Comparison of ENCODE assay signal across 8 cellular contexts in the genomic region with DNA sequence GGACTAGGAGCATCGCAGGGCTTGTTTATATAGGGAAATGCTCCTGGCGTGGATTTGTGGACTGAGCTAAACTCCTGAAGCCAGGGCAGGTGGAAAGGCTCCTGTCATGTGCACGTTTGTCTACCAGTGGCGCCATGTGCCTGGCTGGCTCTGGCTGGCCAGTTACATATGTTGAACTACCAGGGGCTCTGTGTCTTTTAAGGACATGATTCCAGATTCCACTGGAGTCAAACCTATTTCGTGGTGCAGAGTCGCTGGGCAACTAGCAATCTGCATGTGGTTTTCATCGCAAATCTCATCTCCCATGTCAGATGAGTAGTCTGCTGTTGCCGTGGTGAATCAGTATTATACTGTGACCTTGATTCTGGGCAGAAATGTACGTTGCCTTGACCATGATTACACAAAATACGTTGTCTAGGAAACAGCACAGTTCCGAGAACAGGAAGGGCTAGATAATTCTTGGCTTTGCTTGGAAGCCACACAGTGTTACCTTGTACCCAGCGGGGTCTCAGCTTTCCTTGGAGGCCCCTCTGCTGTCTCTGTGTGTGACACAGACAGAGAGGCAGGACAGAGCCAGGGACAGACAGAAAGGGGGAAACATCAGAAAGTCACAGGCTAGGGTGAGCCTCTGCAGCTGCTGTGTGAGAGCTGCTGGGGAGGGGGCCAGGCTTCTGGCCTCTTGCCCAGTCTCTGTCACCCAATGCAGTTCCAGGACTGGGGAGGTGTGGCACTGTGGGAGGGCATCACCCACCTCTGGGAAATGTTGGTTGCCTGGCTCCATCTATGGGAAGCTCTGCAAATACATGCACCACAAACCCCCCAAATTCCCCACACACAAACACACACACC. TPM values are rescaled to one million over a fixed set of nuclear protein-coding genes. Genes with fewer than 3 reads are reported as not detected.
DNase-seq lines count a peak whose midpoint lies in the region; ATAC-seq and TF ChIP-seq lines count a peak whose summit lies in the region.

No MANE protein-coding gene starts in this region.

- H2AFZ ChIP-seq in smooth muscle cell (ENCODE audit: low read depth), result no peak overlapping the region

- H3K4me2 ChIP-seq in smooth muscle cell, result peak overlapping the region; percentile 57

- peaks cover 0 to 14% of the 10 kb centered on the region in 2 donors for H3K27me3 ChIP-seq in breast epithelium
- peaks cover 9% of the 10 kb centered on the region for H3K27me3 ChIP-seq in WERI-Rb-1 (ENCODE audit: insufficient read depth, low read depth, severe bottlenecking)
- no peaks in the 10 kb centered on the region for H3K27me3 ChIP-seq in smooth muscle cell (ENCODE audit: low read depth)

- H3K9me3 ChIP-seq in breast epithelium (peaks cover 8% of the 10 kb centered on the region in 2 donors), WERI-Rb-1 (ENCODE audit: severe bottlenecking) (peaks cover 7% of the 10 kb centered on the region), smooth muscle cell (replicated peaks; ENCODE audit: low read depth) (no peaks in the 10 kb centered on the region)

- 59% methylated on average over 12 of the region's 12 CpGs for WGBS in smooth muscle cell (ENCODE audit: low lambda C conversion rate)

- H3K4me1 Mint-ChIP-seq in MCF 10A (ENCODE audit: insufficient read depth, unreplicated experiment), result no peaks in the 10 kb centered on the region

- H3K36me3 ChIP-seq in breast epithelium (no peaks in the 10 kb centered on the region), WERI-Rb-1 (no peaks in the 10 kb centered on the region), smooth muscle cell (ENCODE audit: low read depth) (no peaks in the 10 kb centered on the region)

- H4K20me1 ChIP-seq in smooth muscle cell (ENCODE audit: low read depth), result no peaks in the 10 kb centered on the region

- POLR2A ChIA-PET in MCF 10A (lab: Yijun Ruan, JAX), result no interaction called here

- H3K79me2 ChIP-seq in smooth muscle cell (ENCODE audit: low read depth), result no peaks in the 10 kb centered on the region

- no peaks in the 10 kb centered on the region for H3K9me3 Mint-ChIP-seq in MCF 10A (ENCODE audit: unreplicated experiment)

- H3K27me3 Mint-ChIP-seq in MCF 10A (ENCODE audit: insufficient read depth, unreplicated experiment), result no peaks in the 10 kb centered on the region

- BruUV-seq in MCF 10A (replicated peaks; lab: Mats Ljungman, UMichigan), result no TSS peak

- CTCF ChIA-PET in MCF 10A (lab: Yijun Ruan, JAX), result interaction anchor here (0.6 to 1.1 kb wide), 5 partner anchors 9 to 565 kb away, joined by 3 to 5 read pairs (median 4); no protein-coding TSS in a partner anchor

- no peaks in the 10 kb centered on the region for H3K36me3 Mint-ChIP-seq in MCF 10A (ENCODE audit: insufficient read depth, unreplicated experiment)

- no peaks in the 10 kb centered on the region for H3K4me1 ChIP-seq in breast epithelium
- no peaks in the 10 kb centered on the region for H3K4me1 ChIP-seq in smooth muscle cell (ENCODE audit: low read depth)

- intact Hi-C loops in MCF 10A (cut with micrococcal nuclease) (no loop called here), breast epithelium (cut with DNase I; ENCODE audit: low total_unique reads) (no loop called here)

- no peak overlapping the region for H3K27ac Mint-ChIP-seq in MCF 10A (ENCODE audit: low read depth, unreplicated experiment)

- H3K9ac ChIP-seq in smooth muscle cell (ENCODE audit: low read depth), result peak overlapping the region; percentile 82

- no peak for TF ChIP-seq POLR2A in breast epithelium (IDR thresholded peaks at IDR 0.05)

- H3K27ac ChIP-seq in breast epithelium (peak overlapping the region in 1 of 2 donors; percentile 4), WERI-Rb-1 (no peak overlapping the region), smooth muscle cell (ENCODE audit: low read depth) (peak overlapping the region; percentile 95)

- H3K4me3 Mint-ChIP-seq in MCF 10A (ENCODE audit: unreplicated experiment), result no peak overlapping the region

- DNase-seq in MCF 10A (ENCODE audit: unreplicated experiment) (peak; percentile 37), breast epithelium (ENCODE audit: low spot score in 2 of 2) (no peak), NCI-H1436 (lab: John Stamatoyannopoulos, UW) (peak; percentile 84), WERI-Rb-1 (peak; percentile 66), glomerular endothelial cell (ENCODE audit: extremely low read depth, low read depth, low spot score) (peak; percentile 23), smooth muscle cell (lab: John Stamatoyannopoulos, UW; ENCODE audit: unreplicated experiment) (peak; percentile 16)

- ATAC-seq in HG02678 (IDR thresholded peaks at IDR 0.05; ENCODE audit: unreplicated experiment), result no peak
- ATAC-seq in HG02759 (IDR thresholded peaks at IDR 0.05; ENCODE audit: unreplicated experiment), result no peak

- no peaks in the 10 kb centered on the region for H3F3A ChIP-seq in smooth muscle cell (ENCODE audit: low read depth)

- TF ChIP-seq CTCF in MCF 10A (IDR thresholded peaks at IDR 0.05; ENCODE audit: unreplicated experiment) (no peak), breast epithelium (IDR thresholded peaks at IDR 0.05) (no peak), WERI-Rb-1 (IDR thresholded peaks at IDR 0.05; ENCODE audit: low read depth, low read length) (peak; percentile 65), smooth muscle cell (IDR thresholded peaks at IDR 0.05; ENCODE audit: borderline replicate concordance, insufficient read depth, poor library complexity, severe bottlenecking) (no peak)

- H3K4me3 ChIP-seq in breast epithelium, result no peak overlapping the region
- H3K4me3 ChIP-seq in WERI-Rb-1 (ENCODE audit: low read depth, low read length), result no peak overlapping the region
- H3K4me3 ChIP-seq in smooth muscle cell, result no peak overlapping the region

RNA-seq across cellular contexts. Expression of a gene that starts 19.2 kb away (rescaled TPM):
- total RNA-seq in MCF 10A (2022), result not detected in 2 replicates
- total RNA-seq in breast epithelium, result not detected
- not detected in 2 replicates for total RNA-seq in glomerular endothelial cell
- total RNA-seq in smooth muscle cell, result not detected in 2 replicates
- not detected in 2 replicates for polyA plus RNA-seq in smooth muscle cell

RNA-seq across cellular contexts. Expression of a gene that starts 29.4 kb away (rescaled TPM):
- not detected in 2 replicates for total RNA-seq in MCF 10A (2022)
- 1 to 10 TPM in 2 of 3 donors, under 1 TPM in 1; 0.29 to 1.6 (median 1.3) TPM for total RNA-seq in breast epithelium
- total RNA-seq in glomerular endothelial cell, result 0.58 and 1.2 TPM in 2 replicates
- total RNA-seq in smooth muscle cell, result 1.3 and 1.5 TPM in 2 replicates
- 0.46 and 0.73 TPM in 2 replicates for polyA plus RNA-seq in smooth muscle cell

RNA-seq across cellular contexts. Expression of a gene that starts 48.0 kb away (rescaled TPM):
- 9.8 and 10.7 TPM in 2 replicates for total RNA-seq in MCF 10A (2022)
- total RNA-seq in breast epithelium, result 10 to 100 TPM in 2 of 3 donors, 1 to 10 TPM in 1; 8.3 to 13.3 (median 12.8) TPM
- 7.4 and 8.8 TPM in 2 replicates for total RNA-seq in glomerular endothelial cell
- 17.8 and 23.7 TPM in 2 replicates for total RNA-seq in smooth muscle cell
- polyA plus RNA-seq in smooth muscle cell, result 6.6 and 9.7 TPM in 2 replicates

Comparison
In these comparisons a context has a peak if more than half of its experiments do, and no peak if none do; other contexts are left out.
1. DNase-seq: peak in MCF 10A (single experiment), NCI-H1436 (single experiment), WERI-Rb-1 (single experiment), glomerular endothelial cell (single experiment) and smooth muscle cell (single experiment); none in breast epithelium (0 of 2).